In the genomic region with DNA sequence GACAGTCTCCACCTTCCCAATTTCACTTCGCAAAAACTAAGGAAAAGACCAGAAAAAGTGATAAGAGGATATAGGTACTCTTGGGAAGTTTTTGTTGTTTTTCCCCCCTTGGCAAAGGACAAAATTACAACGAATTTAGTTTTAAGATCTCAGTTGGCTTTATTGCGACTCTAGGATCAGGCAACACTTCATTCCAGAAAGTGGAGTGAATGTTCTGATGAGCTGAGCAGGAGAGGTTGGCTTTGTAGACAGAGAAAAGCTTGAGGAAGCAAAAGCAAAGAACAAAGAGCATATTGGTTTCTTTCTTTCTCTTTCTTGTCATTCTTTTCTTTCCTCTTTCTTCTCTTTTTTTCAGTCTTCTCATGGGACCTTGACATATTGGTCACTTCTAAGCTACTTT, we compare ENCODE assay signal across 8 cellular contexts. TPM values are rescaled to one million over a fixed set of nuclear protein-coding genes. Genes with fewer than 3 reads are reported as not detected.
A peak's percentile ranks its signal among the peaks of the same experiment; 100 is the strongest.
DNase-seq lines count a peak whose midpoint lies in the region; ATAC-seq, FAIRE-seq and TF ChIP-seq lines count a peak whose summit lies in the region.

No MANE protein-coding gene starts in this region.

- peak overlapping the region; percentile 90 for H3K27ac Mint-ChIP-seq in activated CD4-positive, alpha-beta T cell treated with anti-CD3 and anti-CD28 coated beads, Interleukin-2, amount 10 ng/mL, durations not matched to agents 24 days and 14 days
- peak overlapping the region; percentile 18 to 87 for H3K27ac Mint-ChIP-seq in activated naive CD4-positive, alpha-beta T cell treated with anti-CD3 and anti-CD28 coated beads, Interleukin-2, amount 50 U/mL, for 72 hours

- no peaks in the 10 kb centered on the region for H3K9me1 ChIP-seq in keratinocyte (ENCODE audit: control insufficient read depth, extremely low read depth, insufficient read depth, low read length)

- TF ChIP-seq EP300 in suprapubic skin (IDR thresholded peaks at IDR 0.05): no peak

- H3K4me2 ChIP-seq in keratinocyte (ENCODE audit: control insufficient read depth, extremely low read depth, insufficient read depth, low read depth, low read length): peak overlapping the region; percentile 73

- no peak for ATAC-seq in activated naive CD4-positive, alpha-beta T cell treated with anti-CD3 and anti-CD28 coated beads, Interleukin-2, amount 50 U/mL, for 72 hours
- no peak for ATAC-seq in HG02759 (IDR thresholded peaks at IDR 0.05; ENCODE audit: unreplicated experiment)

- H3K27me3 ChIP-seq in keratinocyte (ENCODE audit: control insufficient read depth, extremely low read depth, insufficient read depth, low read length) (no peaks in the 10 kb centered on the region), suprapubic skin (no peaks in the 10 kb centered on the region)

- H3K4me1 ChIP-seq in keratinocyte (ENCODE audit: control insufficient read depth, extremely low read depth, insufficient read depth, low read length) (peaks cover 13% of the 10 kb centered on the region), suprapubic skin (peaks cover 33% of the 10 kb centered on the region)

- no peaks in the 10 kb centered on the region for H3K27me3 Mint-ChIP-seq in activated CD4-positive, alpha-beta T cell treated with anti-CD3 and anti-CD28 coated beads, Interleukin-2, amount 10 ng/mL, durations not matched to agents 24 days and 14 days

- H3K9me3 Mint-ChIP-seq in activated CD4-positive, alpha-beta T cell treated with anti-CD3 and anti-CD28 coated beads, Interleukin-2, amount 10 ng/mL, durations not matched to agents 24 days and 14 days: peaks cover 6% of the 10 kb centered on the region
- no peaks in the 10 kb centered on the region for H3K9me3 Mint-ChIP-seq in activated naive CD4-positive, alpha-beta T cell treated with anti-CD3 and anti-CD28 coated beads, Interleukin-2, amount 50 U/mL, for 72 hours

- dilution Hi-C loops in keratinocyte (cut with MboI; ENCODE audit: extremely low pct_ligation_motif_present, low sequenced_read_pairs): no loop called here

- H2AFZ ChIP-seq in keratinocyte (ENCODE audit: control insufficient read depth, low read length): peak overlapping the region; percentile 94

- WGBS in suprapubic skin: 36% methylated on average over 3 of the region's 3 CpGs

- H3K36me3 Mint-ChIP-seq in activated CD4-positive, alpha-beta T cell treated with anti-CD3 and anti-CD28 coated beads, Interleukin-2, amount 10 ng/mL, durations not matched to agents 24 days and 14 days (ENCODE audit: low read depth): peaks cover 16% of the 10 kb centered on the region
- H3K36me3 Mint-ChIP-seq in activated naive CD4-positive, alpha-beta T cell treated with anti-CD3 and anti-CD28 coated beads, Interleukin-2, amount 50 U/mL, for 72 hours: peaks cover 12 to 28% of the 10 kb centered on the region in 2 donors

- H3K9me3 ChIP-seq in keratinocyte (ENCODE audit: control insufficient read depth, low read depth, low read length): no peaks in the 10 kb centered on the region
- no peaks in the 10 kb centered on the region for H3K9me3 ChIP-seq in suprapubic skin

- H3K9ac ChIP-seq in keratinocyte (ENCODE audit: control insufficient read depth, extremely low read depth, insufficient read depth, low read length): peak overlapping the region; percentile 74

- H3K4me3 ChIP-seq in keratinocyte (ENCODE audit: control insufficient read depth in 2 of 3, extremely low read depth in 1 of 3, insufficient read depth in 2 of 3, low read depth in 1 of 3, low read length in 3 of 3) (peak overlapping the region; percentile 59 to 70 (median 64)), suprapubic skin (peak overlapping the region; percentile 91)

- H3K4me1 Mint-ChIP-seq in activated CD4-positive, alpha-beta T cell treated with anti-CD3 and anti-CD28 coated beads, Interleukin-2, amount 10 ng/mL, durations not matched to agents 24 days and 14 days: peaks cover 32% of the 10 kb centered on the region

- H3K4me3 Mint-ChIP-seq in activated CD4-positive, alpha-beta T cell treated with anti-CD3 and anti-CD28 coated beads, Interleukin-2, amount 10 ng/mL, durations not matched to agents 24 days and 14 days: peak overlapping the region; percentile 95

- H3K36me3 ChIP-seq in keratinocyte (ENCODE audit: control insufficient read depth in 2 of 2, extremely low read depth in 1 of 2, insufficient read depth in 2 of 2, low read length in 2 of 2): peaks cover 5 to 9% of the 10 kb centered on the region in 2 experiments
- H3K36me3 ChIP-seq in suprapubic skin: peaks cover 10% of the 10 kb centered on the region

- DNase-seq in activated CD4-positive, alpha-beta T cell treated with anti-CD3 and anti-CD28 coated beads, Interleukin-2, amount 10 ng/mL, durations not matched to agents 24 days and 14 days: no peak
- DNase-seq in activated CD4-positive, alpha-beta T cell treated with anti-CD3 and anti-CD28 coated beads, Interleukin-2, amount 50 U/mL, for 4 hours: no peak
- no peak for DNase-seq in activated naive CD4-positive, alpha-beta T cell treated with anti-CD3 and anti-CD28 coated beads, Interleukin-2, amount 50 U/mL, for 72 hours (ENCODE audit: low spot score in 2 of 2)
- DNase-seq in keratinocyte (ENCODE audit: low read depth, low spot score) (no peak), suprapubic skin (ENCODE audit: low spot score in 2 of 2) (no peak), NCI-H1436 (lab: John Stamatoyannopoulos, UW) (no peak), iPS-NIHi7 (ENCODE audit: extremely low spot score) (no peak)

- TF ChIP-seq POLR2A in suprapubic skin (IDR thresholded peaks at IDR 0.05): no peak

- peaks cover 23% of the 10 kb centered on the region for H3K79me2 ChIP-seq in keratinocyte (ENCODE audit: control insufficient read depth, insufficient read depth, low read length)

- no peak for TF ChIP-seq CTCF in keratinocyte (optimal IDR thresholded peaks at IDR 0.05 in 1 of 3, IDR thresholded peaks at IDR 0.05 in 1 of 3, conservative IDR thresholded peaks at IDR 0.05 in 1 of 3; ENCODE audit: extremely low read depth in 1 of 3, insufficient read depth in 2 of 3, low read length in 3 of 3)
- TF ChIP-seq CTCF in suprapubic skin (IDR thresholded peaks at IDR 0.05): no peak

- intact Hi-C loops in activated CD4-positive, alpha-beta T cell treated with anti-CD3 and anti-CD28 coated beads, Interleukin-2, amount 10 ng/mL, durations not matched to agents 24 days and 14 days (cut with micrococcal nuclease): loop anchor here (1.0 to 5.0 kb wide), 3 partner anchors 31 to 110 kb away; partner anchors contain the start of genes DCAF4, PSEN1 and RBM25

- peak overlapping the region; percentile 90 for H3K27ac ChIP-seq in keratinocyte (ENCODE audit: control insufficient read depth, insufficient read depth, low read length)
- peak overlapping the region; percentile 17 for H3K27ac ChIP-seq in suprapubic skin

- FAIRE-seq in keratinocyte (lab: Jason Lieb, UNC): no peak

- H4K20me1 ChIP-seq in keratinocyte (ENCODE audit: control insufficient read depth, extremely low read depth, insufficient read depth, low read length): no peaks in the 10 kb centered on the region

RNA-seq across cellular contexts. Expression of gene ZFYVE1, which starts 0.6 kb away (rescaled TPM):
- 7.4 and 9.1 TPM in 2 replicates for total RNA-seq in activated CD4-positive, alpha-beta T cell treated with anti-CD3 and anti-CD28 coated beads, Interleukin-2, amount 10 ng/mL, durations not matched to agents 24 days and 14 days
- total RNA-seq in activated naive CD4-positive, alpha-beta T cell treated with anti-CD3 and anti-CD28 coated beads, Interleukin-2, amount 50 U/mL, for 72 hours: 10 to 100 TPM; 13.9 to 23.1 TPM
- polyA plus RNA-seq in keratinocyte: 10.6 to 16.6 TPM (median 10.8 TPM) in 3 replicates
- 15.2 TPM for polyA plus RNA-seq in keratinocyte (2011; ENCODE audit: low read depth)
- 10.1 and 11.4 TPM in 2 replicates for polyA plus RNA-seq in keratinocyte (2011; cell fraction: cytosol; rRNA removed)
- 27.6 and 33.7 TPM in 2 replicates for polyA plus RNA-seq in keratinocyte (2011; cell fraction: nucleus; rRNA removed)
- polyA plus RNA-seq in keratinocyte (2012; ENCODE audit: low replicate concordance): 10.1 and 19.1 TPM in 2 replicates
- polyA minus RNA-seq in keratinocyte: 25.5 to 40.6 TPM (median 26.0 TPM) in 3 replicates
- 14.6 TPM for polyA minus RNA-seq in keratinocyte (2011; cell fraction: cytosol; rRNA and poly(A)+ RNA removed)
- 23.6 and 36.6 TPM in 2 replicates for polyA minus RNA-seq in keratinocyte (2011; cell fraction: nucleus; rRNA and poly(A)+ RNA removed)
- total RNA-seq in suprapubic skin: 10 to 100 TPM; 17.7 to 42.9 (median 25.9) TPM

RNA-seq across cellular contexts. Expression of gene RBM25, which starts 30.8 kb away (rescaled TPM):
- total RNA-seq in activated CD4-positive, alpha-beta T cell treated with anti-CD3 and anti-CD28 coated beads, Interleukin-2, amount 10 ng/mL, durations not matched to agents 24 days and 14 days: 127 and 131 TPM in 2 replicates
- 100 to 1,000 TPM in 1 of 2 donors, 10 to 100 TPM in 1; 86.4 to 100 TPM for total RNA-seq in activated naive CD4-positive, alpha-beta T cell treated with anti-CD3 and anti-CD28 coated beads, Interleukin-2, amount 50 U/mL, for 72 hours
- polyA plus RNA-seq in keratinocyte: 25.6 to 47.4 TPM (median 27.0 TPM) in 3 replicates
- polyA plus RNA-seq in keratinocyte (2011; ENCODE audit: low read depth): 120 TPM
- polyA plus RNA-seq in keratinocyte (2011; cell fraction: cytosol; rRNA removed): 12.0 and 15.5 TPM in 2 replicates
- 95.0 and 126 TPM in 2 replicates for polyA plus RNA-seq in keratinocyte (2011; cell fraction: nucleus; rRNA removed)
- polyA plus RNA-seq in keratinocyte (2012; ENCODE audit: low replicate concordance): 40.3 and 58.6 TPM in 2 replicates
- polyA minus RNA-seq in keratinocyte: 18.0 to 38.6 TPM (median 20.4 TPM) in 3 replicates
- polyA minus RNA-seq in keratinocyte (2011; cell fraction: cytosol; rRNA and poly(A)+ RNA removed): 17.3 TPM
- polyA minus RNA-seq in keratinocyte (2011; cell fraction: nucleus; rRNA and poly(A)+ RNA removed): 39.3 and 65.7 TPM in 2 replicates
- total RNA-seq in suprapubic skin: 100 to 1,000 TPM in 1 of 4 donors, 10 to 100 TPM in 3; 38.0 to 134 (median 58.1) TPM
